In the genomic region with DNA sequence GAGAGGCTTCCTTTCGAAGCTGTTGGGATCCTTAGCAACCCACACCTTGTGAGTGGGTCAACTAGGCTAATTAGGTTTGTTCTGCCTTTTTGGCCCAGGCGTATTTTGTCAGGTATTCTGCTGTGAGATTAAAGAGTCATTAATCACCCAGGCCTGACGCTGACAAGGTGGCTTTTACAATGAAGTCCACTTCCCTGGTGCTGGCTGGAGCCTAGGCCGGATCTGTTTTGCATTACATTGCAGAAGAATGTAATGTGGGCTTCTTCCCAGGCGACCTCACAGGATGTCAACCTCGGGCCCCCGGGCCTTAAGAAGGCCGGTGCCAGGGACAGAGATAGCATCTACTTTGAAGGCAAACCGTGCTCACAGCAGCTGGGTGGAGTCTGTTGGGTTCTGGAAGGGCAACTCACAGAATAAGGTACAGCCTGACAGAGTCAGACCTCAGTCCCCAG, we compare ENCODE assay signal across 11 cellular contexts.
A peak's percentile ranks its signal among the peaks of the same experiment; 100 is the strongest.
DNase-seq lines count a peak whose midpoint lies in the region; ATAC-seq and TF ChIP-seq lines count a peak whose summit lies in the region.
"Had no signal": no experiment of that assay in that cellular context is flagged by ENCODE, and none has a peak within 500 bp of the region (broad histone marks: within the 10 kb centered on the region; RNA-seq: fewer than 3 reads in every experiment).

No MANE protein-coding gene starts in this region.

- no peak for TF ChIP-seq POLR2A in testis (IDR thresholded peaks at IDR 0.05)

- H3K27me3 Mint-ChIP-seq in neural progenitor cell (ENCODE audit: insufficient read depth, low read depth), result peaks cover 34% of the 10 kb centered on the region

- H2AFZ ChIP-seq in neural progenitor cell (replicated peaks), result no peak overlapping the region

- H4K20me1 ChIP-seq in neural progenitor cell (ENCODE audit: low read depth), result peaks cover 14% of the 10 kb centered on the region

- H3K4me3 ChIP-seq in HAP-1, result no peak overlapping the region
- H3K4me3 ChIP-seq in neural progenitor cell, result peak overlapping the region; percentile 34
- H3K4me3 ChIP-seq in testis, result no peak overlapping the region

- H3K36me3 Mint-ChIP-seq in neural progenitor cell, result no peaks in the 10 kb centered on the region

- H3K4me2 ChIP-seq in neural progenitor cell, result peak overlapping the region; percentile 80

- intact Hi-C loops in testis (cut with DNase I; ENCODE audit: low total_unique reads), result no loop called here

- H3F3A ChIP-seq in neural progenitor cell (ENCODE audit: low read depth), result peaks cover 52% of the 10 kb centered on the region

- H3K4me3 Mint-ChIP-seq in neural progenitor cell, result peak overlapping the region; percentile 75
- H3K4me3 Mint-ChIP-seq: B cell; effector memory CD8-positive, alpha-beta T cell had no signal

- TF ChIP-seq CTCF in neural progenitor cell (IDR thresholded peaks at IDR 0.05), result no peak
- no peak for TF ChIP-seq CTCF in testis (IDR thresholded peaks at IDR 0.05)

- H3K79me2 ChIP-seq in neural progenitor cell (ENCODE audit: low read depth), result no peaks in the 10 kb centered on the region

- WGBS in testis, 2 donors, result 61 to 69% methylated on average over 9 of the region's 9 CpGs

- in situ Hi-C loops in HAP-1 (cut with MboI; ENCODE audit: low sequenced_read_pairs), result no loop called here

- ATAC-seq in HG03469 (IDR thresholded peaks at IDR 0.05; ENCODE audit: unreplicated experiment), result no peak
- ATAC-seq: effector memory CD8-positive, alpha-beta T cell had no signal

- H3K27me3 ChIP-seq in HAP-1 (ENCODE audit: low read depth) (no peaks in the 10 kb centered on the region), neural progenitor cell (no peaks in the 10 kb centered on the region), testis (no peaks in the 10 kb centered on the region)

- peaks cover 26% of the 10 kb centered on the region for H3K4me1 ChIP-seq in HAP-1
- H3K4me1 ChIP-seq in neural progenitor cell, result peaks cover 46% of the 10 kb centered on the region
- H3K4me1 ChIP-seq in testis, result no peaks in the 10 kb centered on the region

- DNase-seq in HAP-1 (ENCODE audit: low spot score in 2 of 2), result peak; percentile 82 to 84
- peak; percentile 45 for DNase-seq in NCI-H146 treated with DMSO at 0.1 percent for 48 hours (lab: John Stamatoyannopoulos, UW; ENCODE audit: unreplicated experiment)
- peak; percentile 64 for DNase-seq in ecto neural progenitor cell (ENCODE audit: low spot score)
- peak; percentile 84 for DNase-seq in neural progenitor cell (ENCODE audit: low spot score)
- no peak for DNase-seq in testis
- no peak for DNase-seq in 8988T
- DNase-seq in GDM1 (lab: John Stamatoyannopoulos, UW), result no peak
- DNase-seq: brain microvascular endothelial cell; effector memory CD8-positive, alpha-beta T cell had no signal

- H3K27ac ChIP-seq in neural progenitor cell, result peak overlapping the region; percentile 90
- no peak overlapping the region for H3K27ac ChIP-seq in testis
- H3K27ac ChIP-seq: brain microvascular endothelial cell had no signal

- H3K4me1 Mint-ChIP-seq in neural progenitor cell, result peaks cover 53% of the 10 kb centered on the region
- H3K4me1 Mint-ChIP-seq: B cell had no signal

- H3K27ac Mint-ChIP-seq in neural progenitor cell, result peak overlapping the region; percentile 96
- H3K27ac Mint-ChIP-seq: B cell; effector memory CD8-positive, alpha-beta T cell had no signal

- H3K9me3 Mint-ChIP-seq in neural progenitor cell, result no peaks in the 10 kb centered on the region
- H3K9me3 Mint-ChIP-seq: effector memory CD8-positive, alpha-beta T cell had no signal

- H3K9me3 ChIP-seq in HAP-1, result no peaks in the 10 kb centered on the region
- H3K9me3 ChIP-seq in neural progenitor cell (ENCODE audit: low read depth), result no peaks in the 10 kb centered on the region
- no peaks in the 10 kb centered on the region for H3K9me3 ChIP-seq in testis

- no peaks in the 10 kb centered on the region for H3K36me3 ChIP-seq in HAP-1 (replicated peaks)
- no peaks in the 10 kb centered on the region for H3K36me3 ChIP-seq in neural progenitor cell
- H3K36me3 ChIP-seq in testis (ENCODE audit: low read depth, missing control alignments), result no peaks in the 10 kb centered on the region
- H3K36me3 ChIP-seq: brain microvascular endothelial cell had no signal

- H3K9ac ChIP-seq in neural progenitor cell, result no peak overlapping the region

Comparison
In these comparisons a context has a peak if more than half of its experiments do, and no peak if none do; other contexts are left out.
1. DNase-seq: peak in HAP-1 (2 of 2), NCI-H146 treated with DMSO at 0.1 percent for 48 hours (single experiment), ecto neural progenitor cell (single experiment) and neural progenitor cell (single experiment); none in testis (single experiment), 8988T (single experiment) and GDM1 (single experiment).